ENCODE assay signal across 22 cellular contexts in genomic region chr13:92433963-92434362, GRCh38.
"Had no signal": no experiment of that assay in that cellular context is flagged by ENCODE, and none has a peak within 500 bp of the region (broad histone marks: within the 10 kb centered on the region; RNA-seq: fewer than 3 reads in every experiment).

No MANE protein-coding gene starts in this region.

- DNase-seq: stimulated activated CD4-positive, alpha-beta T cell treated with anti-CD3 and anti-CD28 coated beads, Interleukin-2, amount 100 ng/mL, for 48 hours; stimulated activated CD4-positive, alpha-beta T cell treated with anti-CD3 and anti-CD28 coated beads, Interleukin-4, amount 100 ng/mL, for 1 hour; stimulated activated CD4-positive, alpha-beta T cell treated with anti-CD3 and anti-CD28 coated beads, Interleukin-4, amount 100 ng/mL, for 24 hours; stimulated activated CD4-positive, alpha-beta T cell treated with anti-CD3 and anti-CD28 coated beads, Interleukin-4, amount 100 ng/mL, for 4 hours; stimulated activated CD8-positive, alpha-beta memory T cell treated with anti-CD3 and anti-CD28 coated beads, Interleukin-4, amount 100 ng/mL, for 48 hours; stimulated activated naive B cell treated with anti-CD40 and anti-IgM and Interleukin-4, amounts not matched to agents 10 μg/mL and 1 μg/mL and 100 μg/mL, for 72 hours; stimulated activated naive CD4-positive, alpha-beta T cell; stimulated activated naive CD4-positive, alpha-beta T cell treated with Interleukin-2 at 50 U/mL for 16 hours; stimulated activated naive CD8-positive, alpha-beta T cell treated with anti-CD3 and anti-CD28 coated beads, Interleukin-15, amount 100 ng/mL, for 72 hours; stimulated activated naive CD8-positive, alpha-beta T cell treated with anti-CD3 and anti-CD28 coated beads, Interleukin-15, Interleukin-2, amounts not matched to agents 100 U/mL and 50 U/mL, for 24 hours; stomach; substantia nigra; testis; thyroid gland; tibial artery; transverse colon; trophoblast cell; upper lobe of left lung; upper lobe of right lung; uterus had no signal

- ATAC-seq: stimulated activated effector memory CD8-positive, alpha-beta T cell treated with anti-CD3 and anti-CD28 coated beads, Interleukin-12 subunit alpha, Interleukin-12 subunit beta, amount 100 ng/mL, for 72 hours; stimulated activated memory B cell treated with anti-CD40 and anti-IgM and Interleukin-4, amounts not matched to agents 10 μg/mL and 1 μg/mL and 100 μg/mL, for 72 hours; stimulated activated naive B cell treated with anti-CD40 and anti-IgM and Interleukin-4, amounts not matched to agents 10 μg/mL and 1 μg/mL and 100 μg/mL, for 72 hours; stimulated activated naive CD8-positive, alpha-beta T cell treated with anti-CD3 and anti-CD28 coated beads, Interleukin-15, amount 100 ng/mL, for 72 hours; stimulated activated naive CD8-positive, alpha-beta T cell treated with anti-CD3 and anti-CD28 coated beads, Interleukin-15, Interleukin-2, amounts not matched to agents 100 U/mL and 50 U/mL, for 24 hours; upper lobe of right lung had no signal
